ENCODE assay signal across 8 cellular contexts in genomic region chr6:28606424-28607391, GRCh38.
A peak's percentile ranks its signal among the peaks of the same experiment; 100 is the strongest.
DNase-seq lines count a peak whose midpoint lies in the region; ATAC-seq and TF ChIP-seq lines count a peak whose summit lies in the region.

No MANE protein-coding gene starts in this region.

- CTCF ChIA-PET in Calu3 (lab: Charles Lee): interaction anchor here (0.6 to 1.4 kb wide), 8 partner anchors 9 to 64 kb away, joined by 3 to 8 read pairs (median 3); a partner anchor contains a TSS

- peaks cover 25% of the 10 kb centered on the region for H3K27me3 Mint-ChIP-seq in Calu3 (ENCODE audit: unreplicated experiment)

- no peak for ATAC-seq in HG03159 (IDR thresholded peaks at IDR 0.05; ENCODE audit: unreplicated experiment)

- peaks cover 2% of the 10 kb centered on the region for H3K9me3 Mint-ChIP-seq in Calu3 (ENCODE audit: low read depth, unreplicated experiment)

- H3K36me3 ChIP-seq in H7 (replicated peaks; ENCODE audit: control insufficient read depth, insufficient read depth, low read length): no peaks in the 10 kb centered on the region

- BruUV-seq in Calu3 (replicated peaks; lab: Mats Ljungman, UMichigan): no TSS peak

- H3K27me3 ChIP-seq in H7 (ENCODE audit: control insufficient read depth, insufficient read depth, low read length): peaks cover 3% of the 10 kb centered on the region; the same call in 1 of the 2 replicates

- H3K27ac Mint-ChIP-seq in Calu3 (ENCODE audit: unreplicated experiment): peak overlapping the region; percentile 83

- peak overlapping the region; percentile 69 for H3K4me3 Mint-ChIP-seq in Calu3 (ENCODE audit: low read depth, unreplicated experiment)

- H3K4me1 Mint-ChIP-seq in Calu3 (ENCODE audit: low read depth, unreplicated experiment): no peaks in the 10 kb centered on the region

- TF ChIP-seq CTCF in Calu3 (IDR thresholded peaks at IDR 0.05; ENCODE audit: unreplicated experiment): peak; percentile 59

- peaks cover 19% of the 10 kb centered on the region for H3K36me3 Mint-ChIP-seq in Calu3 (ENCODE audit: insufficient read depth, unreplicated experiment)

- peak overlapping the region; percentile 49 for H3K4me3 ChIP-seq in H7 (ENCODE audit: insufficient read depth, low read depth, low read length)

- intact Hi-C loops in Calu3 (cut with micrococcal nuclease; ENCODE audit: unreplicated experiment): loop anchor here (10.0 kb wide), 1 partner anchor 198 kb away; no protein-coding TSS in a partner anchor

- DNase-seq in Calu3 (peak; percentile 82), H7 (peak; percentile 75), NCI-H345 (lab: John Stamatoyannopoulos, UW) (peak; percentile 74), glomerular endothelial cell (ENCODE audit: extremely low read depth, low read depth, low spot score) (peak; percentile 31), OCI-M2 (lab: John Stamatoyannopoulos, UW; ENCODE audit: unreplicated experiment) (no peak)
- peak; percentile 85 for DNase-seq in activated CD8-positive, alpha-beta memory T cell treated with anti-CD3 and anti-CD28 coated beads, Interleukin-2, amount 50 U/mL, for 48 hours
- peak; percentile 59 for DNase-seq in stimulated activated CD4-positive, alpha-beta T cell treated with anti-CD3 and anti-CD28 coated beads, Interleukin-1b, Interleukin-23, amount 100 ng/mL, for 48 hours
